12 cellular contexts compared by ENCODE assay signal in genomic region chrX:150649096-150649870, GRCh38. TPM values are rescaled to one million over a fixed set of nuclear protein-coding genes. Genes with fewer than 3 reads are reported as not detected.
DNase-seq lines count a peak whose midpoint lies in the region; ATAC-seq and TF ChIP-seq lines count a peak whose summit lies in the region.
"Had no signal": no experiment of that assay in that cellular context is flagged by ENCODE, and none has a peak within 500 bp of the region (broad histone marks: within the 10 kb centered on the region; RNA-seq: fewer than 3 reads in every experiment).

No MANE protein-coding gene starts in this region.

- H3K9me3 ChIP-seq in PC-3 (ENCODE audit: low read length) (no peaks in the 10 kb centered on the region), SJCRH30 (replicated peaks) (no peaks in the 10 kb centered on the region)

- H3K9me2 ChIP-seq in PC-3 (replicated peaks; ENCODE audit: low read length), result no peaks in the 10 kb centered on the region

- H3K9me3 Mint-ChIP-seq in stimulated activated memory B cell treated with anti-CD40 and anti-IgM and Interleukin-4, amounts not matched to agents 10 μg/mL and 1 μg/mL and 100 μg/mL, for 72 hours, result no peaks in the 10 kb centered on the region
- no peaks in the 10 kb centered on the region for H3K9me3 Mint-ChIP-seq in Calu3 (ENCODE audit: low read depth, unreplicated experiment)
- H3K9me3 Mint-ChIP-seq: T-helper 1 cell treated with Interleukin-12 subunit alpha and Interleukin-12 subunit beta and Interleukin-4 antibody, amounts not matched to agents 30 μg/mL and 1 μg/mL, for 36 hours had no signal

- no peak overlapping the region for H3K9ac ChIP-seq in PC-3 (ENCODE audit: low read length)

- H3K4me3 Mint-ChIP-seq in stimulated activated memory B cell treated with anti-CD40 and anti-IgM and Interleukin-4, amounts not matched to agents 10 μg/mL and 1 μg/mL and 100 μg/mL, for 72 hours, result no peak overlapping the region
- no peak overlapping the region for H3K4me3 Mint-ChIP-seq in Calu3 (ENCODE audit: low read depth, unreplicated experiment)
- H3K4me3 Mint-ChIP-seq: T-helper 1 cell treated with Interleukin-12 subunit alpha and Interleukin-12 subunit beta and Interleukin-4 antibody, amounts not matched to agents 30 μg/mL and 1 μg/mL, for 36 hours had no signal

- ATAC-seq in PC-3, result no peak
- no peak for ATAC-seq in stimulated activated memory B cell treated with anti-CD40 and anti-IgM and Interleukin-4, amounts not matched to agents 10 μg/mL and 1 μg/mL and 100 μg/mL, for 72 hours
- no peak for ATAC-seq in GM18519 (IDR thresholded peaks at IDR 0.05; ENCODE audit: low FRiP score, unreplicated experiment)

- POLR2A ChIA-PET in PC-3 (lab: Charles Lee; ENCODE audit: unreplicated experiment), result no interaction called here

- peak; percentile 54 for DNase-seq in NCI-H2107 treated with DMSO at 0.1 percent for 48 hours (lab: John Stamatoyannopoulos, UW; ENCODE audit: unreplicated experiment)
- no peak for DNase-seq in NCI-H2107 (lab: John Stamatoyannopoulos, UW)
- peak; percentile 1 for DNase-seq in PC-3
- peak; percentile 45 for DNase-seq in glomerular endothelial cell (ENCODE audit: extremely low read depth, low read depth, low spot score)
- no peak for DNase-seq in SJCRH30
- no peak for DNase-seq in Calu3
- DNase-seq: activated gamma-delta T cell, NCI-H1930 had no signal

- H3K4me1 Mint-ChIP-seq in stimulated activated memory B cell treated with anti-CD40 and anti-IgM and Interleukin-4, amounts not matched to agents 10 μg/mL and 1 μg/mL and 100 μg/mL, for 72 hours, result no peaks in the 10 kb centered on the region
- no peaks in the 10 kb centered on the region for H3K4me1 Mint-ChIP-seq in Calu3 (ENCODE audit: low read depth, unreplicated experiment)

- H3K4me2 ChIP-seq in PC-3 (ENCODE audit: low read length), result no peak overlapping the region

- H3K27ac ChIP-seq in PC-3 (ENCODE audit: low read length) (no peak overlapping the region; the same call in 1 of the 2 replicates), SJCRH30 (no peak overlapping the region)
- H3K27ac ChIP-seq: epithelial cell of prostate had no signal

- H3K4me3 ChIP-seq in PC-3 (ENCODE audit: low read length), result no peak overlapping the region
- H3K4me3 ChIP-seq in SJCRH30, result no peak overlapping the region

- H3K36me3 ChIP-seq in PC-3 (ENCODE audit: low read depth, low read length), result 0 out of 2 replicates have a peak, but pooled peaks cover 3% of the 10 kb centered on the region
- no peaks in the 10 kb centered on the region for H3K36me3 ChIP-seq in SJCRH30

- no peaks in the 10 kb centered on the region for H3K27me3 ChIP-seq in PC-3 (ENCODE audit: low read length)
- H3K27me3 ChIP-seq in SJCRH30, result no peaks in the 10 kb centered on the region

- H3K36me3 Mint-ChIP-seq in stimulated activated memory B cell treated with anti-CD40 and anti-IgM and Interleukin-4, amounts not matched to agents 10 μg/mL and 1 μg/mL and 100 μg/mL, for 72 hours, result peaks cover 27% of the 10 kb centered on the region
- H3K36me3 Mint-ChIP-seq in Calu3 (ENCODE audit: insufficient read depth, unreplicated experiment), result no peaks in the 10 kb centered on the region

- H2AFZ ChIP-seq in PC-3 (ENCODE audit: low read length), result no peak overlapping the region

- H3K4me1 ChIP-seq in PC-3 (ENCODE audit: insufficient read depth, low read length) (no peaks in the 10 kb centered on the region), SJCRH30 (no peaks in the 10 kb centered on the region)

- H4K20me1 ChIP-seq in PC-3 (ENCODE audit: low read length), result no peaks in the 10 kb centered on the region

- H3K27ac Mint-ChIP-seq in stimulated activated memory B cell treated with anti-CD40 and anti-IgM and Interleukin-4, amounts not matched to agents 10 μg/mL and 1 μg/mL and 100 μg/mL, for 72 hours, result peak overlapping the region; percentile 25
- no peak overlapping the region for H3K27ac Mint-ChIP-seq in Calu3 (ENCODE audit: unreplicated experiment)
- H3K27ac Mint-ChIP-seq: T-helper 1 cell treated with Interleukin-12 subunit alpha and Interleukin-12 subunit beta and Interleukin-4 antibody, amounts not matched to agents 30 μg/mL and 1 μg/mL, for 36 hours had no signal

- intact Hi-C loops in PC-3 (cut with micrococcal nuclease) (no loop called here), Calu3 (cut with micrococcal nuclease; ENCODE audit: unreplicated experiment) (no loop called here)

- TF ChIP-seq CTCF in PC-3 (conservative IDR thresholded peaks at IDR 0.05; ENCODE audit: low read depth, low read length) (no peak), Calu3 (IDR thresholded peaks at IDR 0.05; ENCODE audit: unreplicated experiment) (no peak)

- BruUV-seq in PC-3 (replicated peaks; lab: Mats Ljungman, UMichigan) (no TSS peak), Calu3 (replicated peaks; lab: Mats Ljungman, UMichigan) (no TSS peak)

- H3K27me3 Mint-ChIP-seq in stimulated activated memory B cell treated with anti-CD40 and anti-IgM and Interleukin-4, amounts not matched to agents 10 μg/mL and 1 μg/mL and 100 μg/mL, for 72 hours, result no peaks in the 10 kb centered on the region
- no peaks in the 10 kb centered on the region for H3K27me3 Mint-ChIP-seq in Calu3 (ENCODE audit: unreplicated experiment)

- H3F3A ChIP-seq in PC-3 (ENCODE audit: low read length, unreplicated experiment), result no peaks in the 10 kb centered on the region

- CTCF ChIA-PET in PC-3 (lab: Charles Lee), result no interaction called here
- CTCF ChIA-PET in Calu3 (lab: Charles Lee), result no interaction called here

- H3K79me2 ChIP-seq in PC-3 (ENCODE audit: low read length), result no peaks in the 10 kb centered on the region

RNA-seq across cellular contexts. Expression of gene MTMR1, which starts 43.9 kb away (rescaled TPM):
- total RNA-seq in PC-3 (2014; rRNA removed), result 31.8 and 39.0 TPM in 2 replicates
- total RNA-seq in glomerular endothelial cell, result 9.8 and 16.0 TPM in 2 replicates
- total RNA-seq in SJCRH30 (2014; rRNA removed; shearing (Covaris generic)), result 23.7 and 26.3 TPM in 2 replicates
- 40.0 and 49.1 TPM in 2 replicates for total RNA-seq in Calu3 (2022)

Comparison
In these comparisons a context has a peak if more than half of its experiments do, and no peak if none do; other contexts are left out.
1. DNase-seq: peak in NCI-H2107 treated with DMSO at 0.1 percent for 48 hours (single experiment), PC-3 (single experiment) and glomerular endothelial cell (single experiment); none in NCI-H2107 (single experiment), SJCRH30 (0 of 2) and Calu3 (single experiment).